In genomic region chr3:108818404-108818803, GRCh38 we compare ENCODE assay signal across 8 cellular contexts. TPM values are rescaled to one million over a fixed set of nuclear protein-coding genes. Genes with fewer than 3 reads are reported as not detected.
DNase-seq lines count a peak whose midpoint lies in the region; ATAC-seq and TF ChIP-seq lines count a peak whose summit lies in the region.

No MANE protein-coding gene starts in this region.

- peak overlapping the region; percentile 6 for H3K27ac Mint-ChIP-seq in activated naive CD8-positive, alpha-beta T cell treated with anti-CD3 and anti-CD28 coated beads for 36 hours
- peak overlapping the region in 1 of 2 donors; percentile 5 for H3K27ac Mint-ChIP-seq in natural killer cell

- H3K9me3 Mint-ChIP-seq in activated naive CD8-positive, alpha-beta T cell treated with anti-CD3 and anti-CD28 coated beads for 36 hours, result no peaks in the 10 kb centered on the region
- H3K9me3 Mint-ChIP-seq in natural killer cell, result no peaks in the 10 kb centered on the region

- no peak overlapping the region for H3K4me3 ChIP-seq in RWPE2 (ENCODE audit: severe bottlenecking)

- H3K36me3 ChIP-seq in RWPE2 (ENCODE audit: low read depth), result no peaks in the 10 kb centered on the region

- no peaks in the 10 kb centered on the region for H3K27me3 ChIP-seq in RWPE2 (ENCODE audit: insufficient read depth, poor library complexity, severe bottlenecking)

- no peaks in the 10 kb centered on the region for H3K4me1 ChIP-seq in RWPE2 (ENCODE audit: insufficient read depth, poor library complexity, severe bottlenecking)

- TF ChIP-seq CTCF in RWPE2 (IDR thresholded peaks at IDR 0.05; ENCODE audit: poor library complexity, severe bottlenecking), result peak; percentile 35
- TF ChIP-seq CTCF in natural killer cell (IDR thresholded peaks at IDR 0.05), result peak; percentile 53

- H3K9me3 ChIP-seq in RWPE2 (ENCODE audit: severe bottlenecking), result no peaks in the 10 kb centered on the region

- H3K36me3 Mint-ChIP-seq in activated naive CD8-positive, alpha-beta T cell treated with anti-CD3 and anti-CD28 coated beads for 36 hours, result peaks cover 2% of the 10 kb centered on the region
- no peaks in the 10 kb centered on the region for H3K36me3 Mint-ChIP-seq in natural killer cell

- intact Hi-C loops in natural killer cell (cut with micrococcal nuclease), result loop anchor here (1.0 to 5.0 kb wide), 2 partner anchors 156 to 326 kb away; no protein-coding TSS in a partner anchor

- no peak overlapping the region for H3K4me3 Mint-ChIP-seq in activated naive CD8-positive, alpha-beta T cell treated with anti-CD3 and anti-CD28 coated beads for 36 hours
- no peak overlapping the region for H3K4me3 Mint-ChIP-seq in natural killer cell

- no peak overlapping the region for H3K27ac ChIP-seq in RWPE2 (ENCODE audit: poor library complexity, severe bottlenecking)

- peak; percentile 50 for DNase-seq in COR-L47 (lab: John Stamatoyannopoulos, UW)
- DNase-seq in RWPE2 (ENCODE audit: low spot score), result no peak
- peak; percentile 32 for DNase-seq in activated naive CD8-positive, alpha-beta T cell treated with anti-CD3 and anti-CD28 coated beads for 36 hours
- DNase-seq in natural killer cell, result peak; percentile 16
- DNase-seq in SHP77 treated with DMSO at 0.1 percent for 48 hours (lab: John Stamatoyannopoulos, UW), result no peak
- DNase-seq in cortex of kidney (lab: John Stamatoyannopoulos, UW), result no peak

- ATAC-seq in GM19372 (IDR thresholded peaks at IDR 0.05; ENCODE audit: low read depth, unreplicated experiment) (peak; percentile 91), HG03442 (IDR thresholded peaks at IDR 0.05; ENCODE audit: unreplicated experiment) (peak; percentile 93), RWPE2 (ENCODE audit: low read depth) (peak; percentile 87), natural killer cell (peak; percentile 67 to 97 (median 97))

- no peaks in the 10 kb centered on the region for H3K27me3 Mint-ChIP-seq in activated naive CD8-positive, alpha-beta T cell treated with anti-CD3 and anti-CD28 coated beads for 36 hours
- H3K27me3 Mint-ChIP-seq in natural killer cell (ENCODE audit: low read depth in 2 of 2), result peaks cover 0 to 11% of the 10 kb centered on the region in 2 donors

- peaks cover 31% of the 10 kb centered on the region for H3K4me1 Mint-ChIP-seq in activated naive CD8-positive, alpha-beta T cell treated with anti-CD3 and anti-CD28 coated beads for 36 hours
- H3K4me1 Mint-ChIP-seq in natural killer cell, result peaks cover 15 to 17% of the 10 kb centered on the region in 2 donors

RNA-seq across cellular contexts. Expression of gene TRAT1, which starts 4.2 kb away (rescaled TPM):
- total RNA-seq in activated naive CD8-positive, alpha-beta T cell treated with anti-CD3 and anti-CD28 coated beads for 36 hours, result 10 to 100 TPM; 12.3 to 15.2 TPM
- 1 to 10 TPM; 1.6 to 9.1 (median 2.4) TPM for total RNA-seq in natural killer cell

Comparison
In these comparisons a context has a peak if more than half of its experiments do, and no peak if none do; other contexts are left out.
1. DNase-seq: peak in COR-L47 (single experiment), activated naive CD8-positive, alpha-beta T cell treated with anti-CD3 and anti-CD28 coated beads for 36 hours (single experiment) and natural killer cell (single experiment); none in RWPE2 (single experiment), SHP77 treated with DMSO at 0.1 percent for 48 hours (single experiment) and cortex of kidney (single experiment).
2. Peak in every context shown above with its lines, with median percentiles within 50 percentile points of each other: ATAC-seq.